Comparison of ENCODE assay signal across 17 cellular contexts in genomic region chr7:132443776-132444520, GRCh38.
DNase-seq lines count a peak whose midpoint lies in the region; ATAC-seq and TF ChIP-seq lines count a peak whose summit lies in the region.
"Had no signal": no experiment of that assay in that cellular context is flagged by ENCODE, and none has a peak within 500 bp of the region (broad histone marks: within the 10 kb centered on the region; RNA-seq: fewer than 3 reads in every experiment).

No MANE protein-coding gene starts in this region.

- intact Hi-C loops in natural killer cell (cut with micrococcal nuclease), result no loop called here

- H3K27ac ChIP-seq in Peyer's patch, result no peak overlapping the region
- H3K27ac ChIP-seq: BLaER1 treated with 17β-estradiol and CSF1 and Interleukin-3, amounts not matched to agents 10 nM and 100 nM; PC-9; SK-N-MC had no signal

- TF ChIP-seq CTCF in natural killer cell (IDR thresholded peaks at IDR 0.05) (no peak), Peyer's patch (IDR thresholded peaks at IDR 0.05) (no peak)

- H3K27me3 ChIP-seq in Peyer's patch, result no peaks in the 10 kb centered on the region
- H3K27me3 ChIP-seq: BLaER1 treated with 17β-estradiol and CSF1 and Interleukin-3, amounts not matched to agents 10 nM and 100 nM had no signal

- H3K9me3 Mint-ChIP-seq in natural killer cell, result no peaks in the 10 kb centered on the region
- H3K9me3 Mint-ChIP-seq in natural killer cell treated with Interleukin-12 subunit alpha and Interleukin-12 subunit beta and Interleukin-15 and Interleukin-18, amount 100 ng/mL, for 72 hours, result peaks cover 3% of the 10 kb centered on the region

- H3K36me3 ChIP-seq in Peyer's patch, result no peaks in the 10 kb centered on the region
- H3K36me3 ChIP-seq: BLaER1 treated with 17β-estradiol and CSF1 and Interleukin-3, amounts not matched to agents 10 nM and 100 nM had no signal

- H3K4me1 ChIP-seq in Peyer's patch, result no peaks in the 10 kb centered on the region

- ATAC-seq in natural killer cell (no peak), HG03432 (IDR thresholded peaks at IDR 0.05; ENCODE audit: unreplicated experiment) (no peak), HG03095 (IDR thresholded peaks at IDR 0.05; ENCODE audit: unreplicated experiment) (no peak)
- no peak for ATAC-seq in natural killer cell treated with Interleukin-12 subunit alpha and Interleukin-12 subunit beta and Interleukin-15 and Interleukin-18, amount 100 ng/mL, for 72 hours
- ATAC-seq: Right ventricle myocardium inferior had no signal

- TF ChIP-seq POLR2A in Peyer's patch (IDR thresholded peaks at IDR 0.05), result no peak

- H3K36me3 Mint-ChIP-seq in natural killer cell, result no peaks in the 10 kb centered on the region
- no peaks in the 10 kb centered on the region for H3K36me3 Mint-ChIP-seq in natural killer cell treated with Interleukin-12 subunit alpha and Interleukin-12 subunit beta and Interleukin-15 and Interleukin-18, amount 100 ng/mL, for 72 hours

- DNase-seq in natural killer cell, result no peak
- no peak for DNase-seq in natural killer cell treated with Interleukin-12 subunit alpha and Interleukin-12 subunit beta and Interleukin-15 and Interleukin-18, amount 100 ng/mL, for 72 hours (ENCODE audit: low spot score)
- DNase-seq in MV-4-11 (lab: John Stamatoyannopoulos, UW), result peak; percentile 16
- DNase-seq in astrocyte of the hippocampus (ENCODE audit: low read depth, low spot score), result peak; percentile 53
- no peak for DNase-seq in Peyer's patch
- no peak for DNase-seq in hippocampal formation (lab: John Stamatoyannopoulos, UW)
- DNase-seq: Kasumi-1, NCI-H1436 treated with DMSO at 0.1 percent for 48 hours, NCI-H2081, NCI-H2227 treated with DMSO at 0.1 percent for 48 hours, NCI-H526, PC-9 had no signal

- no peak overlapping the region for H3K4me3 Mint-ChIP-seq in natural killer cell
- H3K4me3 Mint-ChIP-seq in natural killer cell treated with Interleukin-12 subunit alpha and Interleukin-12 subunit beta and Interleukin-15 and Interleukin-18, amount 100 ng/mL, for 72 hours, result no peak overlapping the region

- H3K27me3 Mint-ChIP-seq in natural killer cell (ENCODE audit: low read depth in 2 of 2), result peaks cover 0 to 8% of the 10 kb centered on the region in 2 donors
- no peaks in the 10 kb centered on the region for H3K27me3 Mint-ChIP-seq in natural killer cell treated with Interleukin-12 subunit alpha and Interleukin-12 subunit beta and Interleukin-15 and Interleukin-18, amount 100 ng/mL, for 72 hours

- H3K9me3 ChIP-seq in Peyer's patch, result no peaks in the 10 kb centered on the region

- H3K27ac Mint-ChIP-seq in natural killer cell, result peak overlapping the region; percentile 21 to 63
- H3K27ac Mint-ChIP-seq in natural killer cell treated with Interleukin-12 subunit alpha and Interleukin-12 subunit beta and Interleukin-15 and Interleukin-18, amount 100 ng/mL, for 72 hours, result peak overlapping the region in 1 of 2 donors; percentile 76

- H3K4me1 Mint-ChIP-seq in natural killer cell, result peaks cover 66 to 69% of the 10 kb centered on the region in 2 donors
- H3K4me1 Mint-ChIP-seq in natural killer cell treated with Interleukin-12 subunit alpha and Interleukin-12 subunit beta and Interleukin-15 and Interleukin-18, amount 100 ng/mL, for 72 hours (ENCODE audit: low read depth in 2 of 2), result peaks cover 28 to 60% of the 10 kb centered on the region in 2 donors

- H3K4me3 ChIP-seq in Peyer's patch, result no peak overlapping the region
- H3K4me3 ChIP-seq: BLaER1 treated with 17β-estradiol and CSF1 and Interleukin-3, amounts not matched to agents 10 nM and 100 nM; PC-9; SK-N-MC had no signal

Comparison
In these comparisons a context has a peak if more than half of its experiments do, and no peak if none do; other contexts are left out.
1. DNase-seq: peak in MV-4-11 (single experiment) and astrocyte of the hippocampus (single experiment); none in natural killer cell (single experiment), natural killer cell treated with Interleukin-12 subunit alpha and Interleukin-12 subunit beta and Interleukin-15 and Interleukin-18, amount 100 ng/mL, for 72 hours (single experiment), Peyer's patch (0 of 3) and hippocampal formation (0 of 2).